Comparison of ENCODE assay signal across 14 cellular contexts in genomic region chr7:20260219-20260618, GRCh38. TPM values are rescaled to one million over a fixed set of nuclear protein-coding genes. Genes with fewer than 3 reads are reported as not detected.
DNase-seq lines count a peak whose midpoint lies in the region; ATAC-seq, FAIRE-seq and TF ChIP-seq lines count a peak whose summit lies in the region.
"Had no signal": no experiment of that assay in that cellular context is flagged by ENCODE, and none has a peak within 500 bp of the region (broad histone marks: within the 10 kb centered on the region; RNA-seq: fewer than 3 reads in every experiment).

No MANE protein-coding gene starts in this region.

- no peaks in the 10 kb centered on the region for H3K23me2 ChIP-seq in H1 (ENCODE audit: low read depth, low read length)

- TF ChIP-seq CTCF in H1 (IDR thresholded peaks at IDR 0.05; ENCODE audit: control extremely low read depth in 1 of 3, insufficient read depth in 1 of 3, low read depth in 1 of 3, low read length in 3 of 3), result no peak
- TF ChIP-seq CTCF in WERI-Rb-1 (IDR thresholded peaks at IDR 0.05; ENCODE audit: low read depth, low read length), result no peak

- H2BK15ac ChIP-seq in H1 (ENCODE audit: low read length), result no peak overlapping the region; the same call in 1 of the 2 replicates

- H3K23ac ChIP-seq in H1 (ENCODE audit: insufficient read length), result no peak overlapping the region

- H2BK20ac ChIP-seq in H1 (ENCODE audit: low read length), result no peak overlapping the region

- H4K20me1 ChIP-seq in H1 (replicated peaks in 1 of 2; ENCODE audit: control insufficient read depth in 1 of 2, insufficient read depth in 2 of 2, low read length in 2 of 2), result no peaks in the 10 kb centered on the region

- H3K9ac ChIP-seq in H1 (replicated peaks in 1 of 4; ENCODE audit: extremely low read depth in 1 of 4, low read depth in 3 of 4, low read length in 3 of 4), result no peak overlapping the region

- H4K8ac ChIP-seq in H1 (ENCODE audit: extremely low read depth, insufficient read depth, low read length), result no peak overlapping the region

- no peaks in the 10 kb centered on the region for H3K36me3 ChIP-seq in MG63
- H3K36me3 ChIP-seq in H1 (ENCODE audit: control insufficient read depth in 2 of 4, insufficient read depth in 4 of 4, low read length in 3 of 4), result no peaks in the 10 kb centered on the region
- no peaks in the 10 kb centered on the region for H3K36me3 ChIP-seq in WERI-Rb-1

- no peaks in the 10 kb centered on the region for H3K79me2 ChIP-seq in H1 (ENCODE audit: control insufficient read depth in 1 of 2, insufficient read depth in 2 of 2, low read length in 2 of 2)

- no peak overlapping the region for H2BK120ac ChIP-seq in H1 (replicated peaks; ENCODE audit: low read depth, low read length)

- H3K56ac ChIP-seq in H1 (replicated peaks; ENCODE audit: insufficient read length, low read depth, low read length), result no peak overlapping the region

- H2BK5ac ChIP-seq in H1 (ENCODE audit: low read depth, low read length), result no peak overlapping the region

- no peak for ATAC-seq in GM21619 (IDR thresholded peaks at IDR 0.05; ENCODE audit: unreplicated experiment)
- ATAC-seq: HCT116; HepG2; stimulated activated naive B cell treated with anti-CD40 and anti-IgM and Interleukin-4, amounts not matched to agents 10 μg/mL and 1 μg/mL and 100 μg/mL, for 72 hours had no signal

- H3K4me2 ChIP-seq in H1 (ENCODE audit: insufficient read depth in 1 of 2, low read depth in 2 of 2, low read length in 2 of 2), result no peak overlapping the region

- POLR2A ChIA-PET in H1 (lab: Charles Lee; ENCODE audit: partially characterized antibody), result no interaction called here

- H2AFZ ChIP-seq in H1 (ENCODE audit: low read length), result peak overlapping the region; percentile 6; the same call in 1 of the 2 replicates

- H3K79me1 ChIP-seq in H1 (ENCODE audit: low read depth, low read length), result no peaks in the 10 kb centered on the region

- peaks cover 0 to 2% (median 0%) of the 10 kb centered on the region in 4 experiments; a peak in 2 of 7 replicates for H3K4me1 ChIP-seq in H1 (replicated peaks in 1 of 4; ENCODE audit: control insufficient read depth in 3 of 4, insufficient read depth in 4 of 4, low read length in 3 of 4)

- CTCF ChIA-PET in H1 (lab: Charles Lee; ENCODE audit: partially characterized antibody), result interaction anchor here (0.8 to 1.0 kb wide), 2 partner anchors 29 to 184 kb away, joined by 3 read pairs; no protein-coding TSS in a partner anchor

- no peak for FAIRE-seq in H1 (lab: Jason Lieb, UNC)
- FAIRE-seq: HepG2 had no signal

- H3K9me3 ChIP-seq in MG63, result no peaks in the 10 kb centered on the region
- no peaks in the 10 kb centered on the region for H3K9me3 ChIP-seq in H1 (ENCODE audit: insufficient read depth in 2 of 2, low read depth in 1 of 2, low read length in 1 of 2)
- no peaks in the 10 kb centered on the region for H3K9me3 ChIP-seq in WERI-Rb-1 (ENCODE audit: severe bottlenecking)

- no peak overlapping the region for H3K14ac ChIP-seq in H1 (ENCODE audit: insufficient read length)

- TF ChIP-seq EP300 in H1 (IDR thresholded peaks at IDR 0.05; ENCODE audit: borderline replicate concordance in 1 of 2, low read depth in 2 of 2, low read length in 2 of 2), result no peak

- H3K4me3 ChIP-seq in MG63, result no peak overlapping the region
- H3K4me3 ChIP-seq in H1 (ENCODE audit: extremely low read depth in 1 of 4, insufficient read depth in 2 of 4, low read depth in 3 of 4, low read length in 4 of 4), result no peak overlapping the region
- H3K4me3 ChIP-seq in WERI-Rb-1 (ENCODE audit: low read depth, low read length), result no peak overlapping the region
- H3K4me3 ChIP-seq: SK-N-MC had no signal

- H2AK5ac ChIP-seq in H1 (ENCODE audit: low read depth, low read length), result no peak overlapping the region

- peak; percentile 40 for DNase-seq in AG20443 (ENCODE audit: low spot score)
- peak; percentile 64 for DNase-seq in MG63
- DNase-seq in H1 (ENCODE audit: low read depth in 1 of 2, low spot score in 2 of 2), result no peak
- DNase-seq in midbrain (lab: John Stamatoyannopoulos, UW), result peak; percentile 13
- no peak for DNase-seq in NCI-H1417 (lab: John Stamatoyannopoulos, UW)
- DNase-seq in activated CD8-positive, alpha-beta memory T cell treated with anti-CD3 and anti-CD28 coated beads, Interleukin-2, amount 50 U/mL, for 4 hours, result no peak
- DNase-seq in WERI-Rb-1, result no peak
- DNase-seq: activated CD4-positive, alpha-beta T cell treated with anti-CD3 and anti-CD28 coated beads, Interleukin-2, amount 50 U/mL, for 1 hour; stimulated activated naive B cell treated with anti-CD40 and anti-IgM and Interleukin-4, amounts not matched to agents 10 μg/mL and 1 μg/mL and 100 μg/mL, for 72 hours had no signal

- H3K27ac ChIP-seq in H1 (ENCODE audit: low read depth, low read length), result no peak overlapping the region
- H3K27ac ChIP-seq in WERI-Rb-1, result no peak overlapping the region
- H3K27ac ChIP-seq: SK-N-MC had no signal

- H4K5ac ChIP-seq in H1 (ENCODE audit: insufficient read length, low read depth, low read length), result no peak overlapping the region

- no peak overlapping the region for H4K91ac ChIP-seq in H1 (replicated peaks; ENCODE audit: insufficient read length, low read length)

- H2BK12ac ChIP-seq in H1 (ENCODE audit: low read depth, low read length), result no peak overlapping the region

- TF ChIP-seq RAD21 in H1 (IDR thresholded peaks at IDR 0.05 in 1 of 2, conservative IDR thresholded peaks at IDR 0.05 in 1 of 2; ENCODE audit: low read depth in 2 of 2, low read length in 2 of 2), result no peak

- H3K27me3 ChIP-seq in MG63 (no peaks in the 10 kb centered on the region), H1 (replicated peaks in 1 of 4; ENCODE audit: control insufficient read depth in 3 of 4, extremely low read depth in 1 of 4, insufficient read depth in 3 of 4, low read length in 3 of 4) (no peaks in the 10 kb centered on the region), WERI-Rb-1 (ENCODE audit: insufficient read depth, low read depth, severe bottlenecking) (no peaks in the 10 kb centered on the region)

- no peak overlapping the region for H3K18ac ChIP-seq in H1 (ENCODE audit: extremely low read depth, low read length)

- TF ChIP-seq POLR2A in H1 (IDR thresholded peaks at IDR 0.05; ENCODE audit: control extremely low read depth in 1 of 2, low read depth in 2 of 2, low read length in 2 of 2), result no peak

- H3K4ac ChIP-seq in H1 (replicated peaks; ENCODE audit: insufficient read length, low read depth, low read length), result no peak overlapping the region

- 90% methylated on average over 1 of the region's 1 CpG; no CpG with 5 or more reads in 1 of the 2 experiments for WGBS in H1 (ENCODE audit: extremely low coverage in 1 of 2, insufficient coverage in 1 of 2, insufficient read length in 1 of 2, insufficient replicate concordance in 2 of 2, low coverage in 1 of 2, low lambda C conversion rate in 2 of 2, missing lambda C conversion rate in 1 of 2), 2 experiments

TF ChIP-seq in H1, 55 proteins besides CTCF, POLR2A, EP300 and RAD21:
- TF ChIP-seq JUN (IDR thresholded peaks at IDR 0.05; ENCODE audit: low read depth, low read length) (no peak), CHD1 (IDR thresholded peaks at IDR 0.05; ENCODE audit: low read depth, low read length) (no peak), RXRA (IDR thresholded peaks at IDR 0.05; ENCODE audit: insufficient read depth, low read depth, low read length) (no peak), CREB1 (IDR thresholded peaks at IDR 0.05) (no peak), TEAD4 (IDR thresholded peaks at IDR 0.05; ENCODE audit: low read depth, low read length) (no peak), EZH2 (IDR thresholded peaks at IDR 0.05; ENCODE audit: low read depth, low read length, severe bottlenecking) (no peak), PHF8 (conservative IDR thresholded peaks at IDR 0.05; ENCODE audit: low read depth, low read length) (no peak), CTBP2 (IDR thresholded peaks at IDR 0.05; ENCODE audit: borderline replicate concordance, insufficient read depth, insufficient read length, low read length) (no peak), SAP30 (IDR thresholded peaks at IDR 0.05; ENCODE audit: insufficient read depth, insufficient replicate concordance, low read length) (no peak), CHD2 (IDR thresholded peaks at IDR 0.05; ENCODE audit: low read length) (no peak), RNF2 (IDR thresholded peaks at IDR 0.05; ENCODE audit: borderline replicate concordance, low read depth, low read length, missing control alignments, poor library complexity, severe bottlenecking) (no peak), POLR2AphosphoS5 (IDR thresholded peaks at IDR 0.05; ENCODE audit: low read depth, low read length) (no peak), GTF2F1 (IDR thresholded peaks at IDR 0.05; ENCODE audit: borderline replicate concordance, low read depth, low read length) (no peak), CBX5 (IDR thresholded peaks at IDR 0.05; ENCODE audit: low read depth, low read length) (no peak), HDAC6 (IDR thresholded peaks at IDR 0.05; ENCODE audit: low read depth, low read length) (no peak), EGR1 (IDR thresholded peaks at IDR 0.05; ENCODE audit: borderline replicate concordance, low read depth, low read length) (no peak), ASH2L (IDR thresholded peaks at IDR 0.05; ENCODE audit: low read length) (no peak), ATF2 (IDR thresholded peaks at IDR 0.05; ENCODE audit: low read length) (no peak), SIRT6 (IDR thresholded peaks at IDR 0.05; ENCODE audit: low read length) (no peak)

RNA-seq across cellular contexts. Expression of gene MACC1, which starts 43.0 kb away (rescaled TPM):
- not detected in 2 replicates for total RNA-seq in MG63 (2014; rRNA removed; shearing (Covaris generic); ENCODE audit: low replicate concordance)
- 17.1 and 17.2 TPM in 2 replicates for total RNA-seq in H1 (2021; fragmentation: NEBNext Ultra II Directional; extraction: Animal tissue kit (Norgen Biotek cat#: 25700))
- polyA plus RNA-seq in H1 (2011; rRNA removed), result 1.2 and 2.0 TPM in 2 replicates
- 2.3 TPM for polyA plus RNA-seq in H1 (2011; cell fraction: cytosol; rRNA removed)
- polyA plus RNA-seq in H1 (2011; cell fraction: nucleus; rRNA removed), result 2.0 TPM
- polyA plus RNA-seq in H1 (2012, experiment 1 of 2), result 4.6 to 6.8 TPM (median 5.1 TPM) in 4 replicates
- 0.28 TPM for polyA plus RNA-seq in H1 (2012, experiment 2 of 2)
- polyA plus RNA-seq in H1 (2013, experiment 1 of 2), result 6.3 TPM
- polyA plus RNA-seq in H1 (2013, experiment 2 of 2), result 5.8 TPM
- polyA minus RNA-seq in H1 (2011; rRNA and poly(A)+ RNA removed), result 17.6 and 27.1 TPM in 2 replicates
- 15.5 TPM for polyA minus RNA-seq in H1 (2011; cell fraction: cytosol; rRNA and poly(A)+ RNA removed)
- polyA minus RNA-seq in H1 (2011; cell fraction: nucleus; rRNA and poly(A)+ RNA removed), result 29.1 TPM
- total RNA-seq: glomerular endothelial cell had no signal
- polyA plus RNA-seq: HepG2 had no signal

Comparison
In these comparisons a context has a peak if more than half of its experiments do, and no peak if none do; other contexts are left out.
1. DNase-seq: peak in AG20443 (single experiment), MG63 (single experiment) and midbrain (single experiment); none in H1 (0 of 2), NCI-H1417 (0 of 3), activated CD8-positive, alpha-beta memory T cell treated with anti-CD3 and anti-CD28 coated beads, Interleukin-2, amount 50 U/mL, for 4 hours (single experiment) and WERI-Rb-1 (single experiment).
2. RNA of gene MACC1, which starts 43.0 kb away (total RNA-seq): 17.1 to 17.2 TPM in H1; not detected in MG63; every median in the first group is over 10 times any median in the second.